Comparison of ENCODE assay signal across 9 cellular contexts in genomic region chr10:99859585-99859984, GRCh38.
A peak's percentile ranks its signal among the peaks of the same experiment; 100 is the strongest.
DNase-seq lines count a peak whose midpoint lies in the region; ATAC-seq, FAIRE-seq and TF ChIP-seq lines count a peak whose summit lies in the region.
"Had no signal": no experiment of that assay in that cellular context is flagged by ENCODE, and none has a peak within 500 bp of the region (broad histone marks: within the 10 kb centered on the region; RNA-seq: fewer than 3 reads in every experiment).

No MANE protein-coding gene starts in this region.

- ATAC-seq in lower lobe of right lung = no peak
- ATAC-seq in HG03039 (IDR thresholded peaks at IDR 0.05; ENCODE audit: unreplicated experiment) = no peak
- ATAC-seq: naive thymus-derived CD8-positive, alpha-beta T cell had no signal

- no peaks in the 10 kb centered on the region for H4K20me1 ChIP-seq in astrocyte (ENCODE audit: insufficient read depth, low read length)

- H3K27me3 Mint-ChIP-seq in HFFc6 (ENCODE audit: insufficient read depth) = no peaks in the 10 kb centered on the region; the same call in 1 of the 2 replicates
- peaks cover 12% of the 10 kb centered on the region for H3K27me3 Mint-ChIP-seq in astrocyte (ENCODE audit: low read depth, unreplicated experiment)

- no peaks in the 10 kb centered on the region for H3K36me3 ChIP-seq in astrocyte (ENCODE audit: insufficient read depth, low read length)
- H3K36me3 ChIP-seq in lower lobe of right lung = no peaks in the 10 kb centered on the region
- no peaks in the 10 kb centered on the region for H3K36me3 ChIP-seq in esophagus muscularis mucosa

- H3K4me3 Mint-ChIP-seq in HFFc6 = no peak overlapping the region
- H3K4me3 Mint-ChIP-seq in astrocyte (ENCODE audit: unreplicated experiment) = no peak overlapping the region
- H3K4me3 Mint-ChIP-seq: naive thymus-derived CD8-positive, alpha-beta T cell had no signal

- TF ChIP-seq POLR2A in esophagus muscularis mucosa (IDR thresholded peaks at IDR 0.05; ENCODE audit: low read depth) = no peak

- TF ChIP-seq EP300 in esophagus muscularis mucosa (IDR thresholded peaks at IDR 0.05) = no peak

- peaks cover 12% of the 10 kb centered on the region for H3K36me3 Mint-ChIP-seq in HFFc6 (ENCODE audit: low read depth)
- no peaks in the 10 kb centered on the region for H3K36me3 Mint-ChIP-seq in astrocyte (ENCODE audit: low read depth, unreplicated experiment)
- H3K36me3 Mint-ChIP-seq: naive thymus-derived CD8-positive, alpha-beta T cell had no signal

- H3K9ac ChIP-seq in astrocyte (ENCODE audit: low read length) = no peak overlapping the region

- no peak overlapping the region for H3K27ac Mint-ChIP-seq in HFFc6
- no peak overlapping the region for H3K27ac Mint-ChIP-seq in astrocyte (ENCODE audit: unreplicated experiment)
- H3K27ac Mint-ChIP-seq: naive thymus-derived CD8-positive, alpha-beta T cell had no signal

- WGBS in esophagus muscularis mucosa = 49% methylated on average over 5 of the region's 5 CpGs

- no peaks in the 10 kb centered on the region for H3K79me2 ChIP-seq in astrocyte (ENCODE audit: insufficient read depth, low read length)

- no peak for FAIRE-seq in astrocyte (lab: Jason Lieb, UNC)

- H3K9me3 Mint-ChIP-seq in HFFc6 (peaks cover 6% of the 10 kb centered on the region; the same call in 1 of the 2 replicates), astrocyte (ENCODE audit: unreplicated experiment) (peaks cover 3% of the 10 kb centered on the region)

- H3K4me1 Mint-ChIP-seq in HFFc6 (ENCODE audit: low read depth) (peaks cover 22% of the 10 kb centered on the region), astrocyte (ENCODE audit: low read depth, unreplicated experiment) (no peaks in the 10 kb centered on the region)
- H3K4me1 Mint-ChIP-seq: naive thymus-derived CD8-positive, alpha-beta T cell had no signal

- H3K27ac ChIP-seq in astrocyte (ENCODE audit: low read depth, low read length) (no peak overlapping the region), lower lobe of right lung (no peak overlapping the region), esophagus muscularis mucosa (replicated peaks in 1 of 4) (no peak overlapping the region)

- H3K4me1 ChIP-seq in astrocyte (ENCODE audit: insufficient read depth, low read length) (no peaks in the 10 kb centered on the region), lower lobe of right lung (no peaks in the 10 kb centered on the region), esophagus muscularis mucosa (peaks cover 0 to 4% (median 0%) of the 10 kb centered on the region in 4 donors)

- H3K27me3 ChIP-seq in astrocyte (ENCODE audit: insufficient read depth, low read length) = no peaks in the 10 kb centered on the region
- H3K27me3 ChIP-seq in lower lobe of right lung (ENCODE audit: low read depth) = no peaks in the 10 kb centered on the region
- no peaks in the 10 kb centered on the region for H3K27me3 ChIP-seq in esophagus muscularis mucosa

- intact Hi-C loops in lower lobe of right lung (cut with DNase I) (no loop called here), esophagus muscularis mucosa (cut with DNase I) (no loop called here)

- H3K4me3 ChIP-seq in astrocyte (ENCODE audit: insufficient read depth, low read depth, low read length) = no peak overlapping the region
- no peak overlapping the region for H3K4me3 ChIP-seq in lower lobe of right lung
- no peak overlapping the region for H3K4me3 ChIP-seq in esophagus muscularis mucosa

- TF ChIP-seq CTCF in HFFc6 (IDR thresholded peaks at IDR 0.05) (peak; percentile 47; the same call in 1 of the 2 replicates), astrocyte (IDR thresholded peaks at IDR 0.05; ENCODE audit: insufficient read depth, low read depth, low read length) (peak; percentile 40), lower lobe of right lung (IDR thresholded peaks at IDR 0.05) (peak; percentile 23), esophagus muscularis mucosa (IDR thresholded peaks at IDR 0.05) (peak in 1 of 3 experiments; percentile 9)

- no peak overlapping the region for H3K4me2 ChIP-seq in astrocyte (ENCODE audit: low read length)

- DNase-seq in NCI-H1092 treated with DMSO at 0.1 percent for 48 hours (lab: John Stamatoyannopoulos, UW) (peak; percentile 9), NCI-H1092 (lab: John Stamatoyannopoulos, UW) (no peak), HFFc6 (no peak), astrocyte (ENCODE audit: low read depth) (no peak), lower lobe of right lung (no peak), esophagus muscularis mucosa (ENCODE audit: extremely low spot score) (no peak), GOT3 (lab: John Stamatoyannopoulos, UW) (no peak)

- no peaks in the 10 kb centered on the region for H3K9me3 ChIP-seq in astrocyte (ENCODE audit: insufficient read depth, low read depth, low read length)
- no peaks in the 10 kb centered on the region for H3K9me3 ChIP-seq in lower lobe of right lung
- no peaks in the 10 kb centered on the region for H3K9me3 ChIP-seq in esophagus muscularis mucosa

- H2AFZ ChIP-seq in astrocyte (ENCODE audit: low read depth, low read length) = no peak overlapping the region
